32 cellular contexts compared by ENCODE assay signal in the genomic region with DNA sequence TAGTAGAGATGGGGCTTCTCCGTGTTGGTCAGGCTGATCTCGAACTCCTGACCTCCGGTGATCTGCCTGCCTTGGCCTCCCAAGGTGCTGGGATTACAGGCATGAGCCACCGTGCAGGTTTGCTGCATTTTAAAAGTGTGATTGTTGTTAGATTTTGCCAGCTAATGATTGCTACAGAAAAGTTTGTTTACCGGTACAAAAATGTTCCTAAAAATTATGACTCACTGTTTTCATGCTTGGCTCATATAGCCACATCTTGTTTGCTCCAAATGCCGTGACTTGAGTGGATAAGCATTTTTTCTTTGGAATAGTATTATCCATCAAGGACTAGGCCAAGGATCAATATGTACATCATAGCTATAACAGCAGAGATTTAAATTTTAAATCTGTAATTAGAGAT. TPM values are rescaled to one million over a fixed set of nuclear protein-coding genes. Genes with fewer than 3 reads are reported as not detected.
DNase-seq lines count a peak whose midpoint lies in the region; ATAC-seq and TF ChIP-seq lines count a peak whose summit lies in the region.
"Had no signal": no experiment of that assay in that cellular context is flagged by ENCODE, and none has a peak within 500 bp of the region (broad histone marks: within the 10 kb centered on the region; RNA-seq: fewer than 3 reads in every experiment).

No MANE protein-coding gene starts in this region.

- dilution Hi-C loops in mammary epithelial cell (cut with HindIII; ENCODE audit: low sequenced_read_pairs), result no loop called here

- CTCF ChIA-PET in MCF 10A (lab: Yijun Ruan, JAX) (interaction anchor here (0.6 to 1.4 kb wide), 5 partner anchors 10 to 501 kb away, joined by 3 to 5 read pairs (median 4); no protein-coding TSS in a partner anchor), mammary epithelial cell (lab: Charles Lee; ENCODE audit: low non-redundant PET) (no interaction called here), RWPE1 (lab: Yijun Ruan, JAX) (interaction anchor here (0.6 kb wide), 1 partner anchor 73 kb away, joined by 6 read pairs; no protein-coding TSS in a partner anchor)

- DNase-seq in MCF 10A (ENCODE audit: unreplicated experiment) (peak; percentile 48), mammary epithelial cell (no peak), RWPE1 (ENCODE audit: low spot score) (no peak), fibroblast of peridontal ligament (ENCODE audit: extremely low read depth) (peak; percentile 16), NCI-H2196 (lab: John Stamatoyannopoulos, UW; ENCODE audit: unreplicated experiment) (no peak), NOMO-1 (lab: John Stamatoyannopoulos, UW; ENCODE audit: unreplicated experiment in 2 of 2) (no peak)
- DNase-seq in stimulated activated naive CD8-positive, alpha-beta T cell treated with anti-CD3 and anti-CD28 coated beads, Interleukin-15, Interleukin-2, amounts not matched to agents 100 U/mL and 50 U/mL, for 24 hours, result no peak
- DNase-seq: activated B cell treated with CpG ODN at 0.5 μM for 24 hours; activated CD8-positive, alpha-beta memory T cell treated with anti-CD3 and anti-CD28 coated beads, Interleukin-2, amount 10 ng/mL, durations not matched to agents 7 days and 5 days; activated naive CD4-positive, alpha-beta T cell; body of pancreas; CD4-positive, alpha-beta T cell; DND-41; head of caudate nucleus; lower lobe of right lung; naive thymus-derived CD8-positive, alpha-beta T cell; NCI-H1092; NCI-H1694; NCI-H82; RPMI8226; sigmoid colon; stimulated activated CD4-positive, alpha-beta T cell treated with anti-CD3 and anti-CD28 coated beads, Interleukin-15, amount 100 ng/mL, for 24 hours; stimulated activated CD4-positive, alpha-beta T cell treated with anti-CD3 and anti-CD28 coated beads, Interleukin-4, amount 100 ng/mL, for 4 hours; upper lobe of right lung had no signal

- H3K4me3 ChIP-seq in mammary epithelial cell (replicated peaks in 1 of 3; ENCODE audit: insufficient read depth in 1 of 3, low read depth in 2 of 3, low read length in 3 of 3), result no peak overlapping the region
- H3K4me3 ChIP-seq in subcutaneous abdominal adipose tissue (ENCODE audit: low read depth in 1 of 5, low read length in 5 of 5), result no peak overlapping the region
- H3K4me3 ChIP-seq: body of pancreas, lower lobe of right lung, prostate gland, sigmoid colon, suprapubic skin, upper lobe of right lung had no signal

- H3K4me1 Mint-ChIP-seq in MCF 10A (ENCODE audit: insufficient read depth, unreplicated experiment), result peaks cover 28% of the 10 kb centered on the region
- H3K4me1 Mint-ChIP-seq: activated B cell treated with CpG ODN at 0.5 μM for 24 hours had no signal

- H3K27ac ChIP-seq in mammary epithelial cell (ENCODE audit: insufficient read depth, low read depth, low read length) (no peak overlapping the region), RWPE1 (0 out of 2 replicates have a peak overlapping the region, but pooled peaks have one; percentile 18), subcutaneous abdominal adipose tissue (ENCODE audit: low read depth, low read length) (peak overlapping the region; percentile 31)
- H3K27ac ChIP-seq: lower lobe of right lung, prostate gland, suprapubic skin, upper lobe of right lung had no signal

- POLR2A ChIA-PET in MCF 10A (lab: Yijun Ruan, JAX) (interaction anchor here (0.7 to 1.4 kb wide), 7 partner anchors 9 to 422 kb away, joined by 3 to 5 read pairs (median 3); no protein-coding TSS in a partner anchor), RWPE1 (lab: Yijun Ruan, JAX; ENCODE audit: low non-redundant PET) (no interaction called here)

- H3K36me3 ChIP-seq in mammary epithelial cell (ENCODE audit: insufficient read depth, low read length), result peaks cover 7% of the 10 kb centered on the region
- H3K36me3 ChIP-seq in subcutaneous abdominal adipose tissue (ENCODE audit: control insufficient read depth in 5 of 5, insufficient read depth in 5 of 5, low read length in 5 of 5), result peaks cover 24 to 35% (median 33%) of the 10 kb centered on the region in 5 donors
- H3K36me3 ChIP-seq: prostate gland had no signal

- H3K4me2 ChIP-seq in mammary epithelial cell (ENCODE audit: insufficient read depth, low read depth, low read length), result no peak overlapping the region

- no peak for ATAC-seq in stimulated activated naive CD8-positive, alpha-beta T cell treated with anti-CD3 and anti-CD28 coated beads, Interleukin-15, Interleukin-2, amounts not matched to agents 100 U/mL and 50 U/mL, for 24 hours
- ATAC-seq: activated CD8-positive, alpha-beta memory T cell treated with anti-CD3 and anti-CD28 coated beads, Interleukin-2, amount 10 ng/mL, durations not matched to agents 7 days and 5 days; body of pancreas; lower lobe of right lung; naive thymus-derived CD8-positive, alpha-beta T cell; stimulated activated memory B cell treated with anti-CD40 and anti-IgM and Interleukin-4, amounts not matched to agents 10 μg/mL and 1 μg/mL and 100 μg/mL, for 72 hours; upper lobe of right lung had no signal

- H2AFZ ChIP-seq in mammary epithelial cell (ENCODE audit: low read depth, low read length), result no peak overlapping the region

- H3K27me3 ChIP-seq in mammary epithelial cell (ENCODE audit: insufficient read depth, low read length) (no peaks in the 10 kb centered on the region), subcutaneous abdominal adipose tissue (ENCODE audit: control insufficient read depth in 5 of 5, insufficient read depth in 4 of 5, low read length in 5 of 5) (no peaks in the 10 kb centered on the region)
- H3K27me3 ChIP-seq: body of pancreas, sigmoid colon, suprapubic skin, upper lobe of right lung had no signal

- H3K4me3 Mint-ChIP-seq in MCF 10A (ENCODE audit: unreplicated experiment), result no peak overlapping the region
- H3K4me3 Mint-ChIP-seq: activated B cell treated with CpG ODN at 0.5 μM for 24 hours; activated CD8-positive, alpha-beta memory T cell treated with anti-CD3 and anti-CD28 coated beads, Interleukin-2, amount 10 ng/mL, durations not matched to agents 7 days and 5 days; stimulated activated memory B cell treated with anti-CD40 and anti-IgM and Interleukin-4, amounts not matched to agents 10 μg/mL and 1 μg/mL and 100 μg/mL, for 72 hours had no signal

- WGBS in mammary epithelial cell (ENCODE audit: low coverage, missing lambda C conversion rate), result 95% methylated on average over 5 of the region's 6 CpGs

- H3K9me3 Mint-ChIP-seq in MCF 10A (ENCODE audit: unreplicated experiment), result no peaks in the 10 kb centered on the region
- H3K9me3 Mint-ChIP-seq: activated B cell treated with CpG ODN at 0.5 μM for 24 hours; CD4-positive, alpha-beta T cell; stimulated activated memory B cell treated with anti-CD40 and anti-IgM and Interleukin-4, amounts not matched to agents 10 μg/mL and 1 μg/mL and 100 μg/mL, for 72 hours had no signal

- H3K9me3 ChIP-seq in mammary epithelial cell (replicated peaks; ENCODE audit: insufficient read depth, low read length), result no peaks in the 10 kb centered on the region
- peaks cover 0 to 2% (median 0%) of the 10 kb centered on the region in 5 donors for H3K9me3 ChIP-seq in subcutaneous abdominal adipose tissue (ENCODE audit: control insufficient read depth in 5 of 5, low read length in 5 of 5)
- H3K9me3 ChIP-seq: body of pancreas, prostate gland, sigmoid colon, suprapubic skin, upper lobe of right lung had no signal

- H3K9ac ChIP-seq in mammary epithelial cell (ENCODE audit: insufficient read depth, low read length) (no peak overlapping the region), subcutaneous abdominal adipose tissue (ENCODE audit: low read length in 5 of 5) (no peak overlapping the region)

- intact Hi-C loops in MCF 10A (cut with micrococcal nuclease), result no loop called here
- intact Hi-C loops in mammary epithelial cell (cut with micrococcal nuclease), result no loop called here

- H3K27ac Mint-ChIP-seq in MCF 10A (ENCODE audit: low read depth, unreplicated experiment), result peak overlapping the region; percentile 69
- H3K27ac Mint-ChIP-seq: activated B cell treated with CpG ODN at 0.5 μM for 24 hours; activated CD8-positive, alpha-beta memory T cell treated with anti-CD3 and anti-CD28 coated beads, Interleukin-2, amount 10 ng/mL, durations not matched to agents 7 days and 5 days; stimulated activated memory B cell treated with anti-CD40 and anti-IgM and Interleukin-4, amounts not matched to agents 10 μg/mL and 1 μg/mL and 100 μg/mL, for 72 hours had no signal

- H3K27me3 Mint-ChIP-seq in MCF 10A (ENCODE audit: insufficient read depth, unreplicated experiment), result no peaks in the 10 kb centered on the region
- H3K27me3 Mint-ChIP-seq: activated B cell treated with CpG ODN at 0.5 μM for 24 hours; activated CD8-positive, alpha-beta memory T cell treated with anti-CD3 and anti-CD28 coated beads, Interleukin-2, amount 10 ng/mL, durations not matched to agents 7 days and 5 days; CD4-positive, alpha-beta T cell; naive thymus-derived CD8-positive, alpha-beta T cell; stimulated activated memory B cell treated with anti-CD40 and anti-IgM and Interleukin-4, amounts not matched to agents 10 μg/mL and 1 μg/mL and 100 μg/mL, for 72 hours had no signal

- H3K36me3 Mint-ChIP-seq in MCF 10A (ENCODE audit: insufficient read depth, unreplicated experiment), result peaks cover 56% of the 10 kb centered on the region

- BruUV-seq in MCF 10A (replicated peaks; lab: Mats Ljungman, UMichigan) (no TSS peak), mammary epithelial cell (replicated peaks; lab: Mats Ljungman, UMichigan) (no TSS peak)

- H3K79me2 ChIP-seq in mammary epithelial cell (ENCODE audit: insufficient read depth, low read length), result peaks cover 10% of the 10 kb centered on the region

- no peaks in the 10 kb centered on the region for H4K20me1 ChIP-seq in mammary epithelial cell (ENCODE audit: insufficient read depth, low read length)

- in situ Hi-C loops in mammary epithelial cell (cut with MboI; ENCODE audit: low sequenced_read_pairs in 2 of 2), result no loop called here

- H3K4me1 ChIP-seq in mammary epithelial cell (ENCODE audit: insufficient read depth, low read length) (no peaks in the 10 kb centered on the region), subcutaneous abdominal adipose tissue (ENCODE audit: control insufficient read depth in 5 of 5, insufficient read depth in 5 of 5, low read length in 5 of 5) (peaks cover 0 to 19% (median 17%) of the 10 kb centered on the region in 5 donors)
- H3K4me1 ChIP-seq: prostate gland had no signal

- no peak for TF ChIP-seq CTCF in MCF 10A (IDR thresholded peaks at IDR 0.05; ENCODE audit: unreplicated experiment)
- TF ChIP-seq CTCF in mammary epithelial cell (conservative IDR thresholded peaks at IDR 0.05 in 1 of 2, IDR thresholded peaks at IDR 0.05 in 1 of 2; ENCODE audit: extremely low read depth in 1 of 2, insufficient read depth in 1 of 2, low read depth in 1 of 2, low read length in 2 of 2), result no peak
- TF ChIP-seq CTCF in RWPE1 (conservative IDR thresholded peaks at IDR 0.05; ENCODE audit: low read depth), result no peak

RNA-seq across cellular contexts. Expression of a gene that starts 23.6 kb away (rescaled TPM):
- 52.4 and 54.5 TPM in 2 replicates for total RNA-seq in MCF 10A (2022)
- 10 to 100 TPM; 33.3 to 39.3 TPM for total RNA-seq in mammary epithelial cell
- polyA plus RNA-seq in mammary epithelial cell, result 37.7 TPM
- polyA minus RNA-seq in mammary epithelial cell, result 42.6 TPM

RNA-seq across cellular contexts. Expression of a gene that starts 24.3 kb away (rescaled TPM):
- total RNA-seq in MCF 10A (2022) (not detected in 2 replicates), mammary epithelial cell (under 1 TPM; under 0.01 to 0.19 TPM)
- 0.33 TPM for polyA plus RNA-seq in mammary epithelial cell
- polyA minus RNA-seq in mammary epithelial cell, result not detected
- total RNA-seq: activated B cell treated with CpG ODN at 0.5 μM for 24 hours; activated CD8-positive, alpha-beta memory T cell treated with anti-CD3 and anti-CD28 coated beads, Interleukin-2, amount 10 ng/mL, durations not matched to agents 7 days and 5 days; mononuclear cell; naive thymus-derived CD8-positive, alpha-beta T cell; NCI-H460; SK-MEL-5; T-helper 1 cell treated with Interleukin-12 subunit alpha and Interleukin-12 subunit beta and Interleukin-4 antibody, amounts not matched to agents 30 ng/mL and 1 ng/mL, for 36 hours had no signal
- polyA plus RNA-seq: naive thymus-derived CD8-positive, alpha-beta T cell had no signal

Comparison
In these comparisons a context has a peak if more than half of its experiments do, and no peak if none do; other contexts are left out.
1. DNase-seq: peak in MCF 10A (single experiment) and fibroblast of peridontal ligament (single experiment); none in mammary epithelial cell (single experiment), RWPE1 (single experiment), NCI-H2196 (single experiment), NOMO-1 (0 of 2) and stimulated activated naive CD8-positive, alpha-beta T cell treated with anti-CD3 and anti-CD28 coated beads, Interleukin-15, Interleukin-2, amounts not matched to agents 100 U/mL and 50 U/mL, for 24 hours (single experiment).